ENCODE assay signal across 10 cellular contexts in genomic region chr22:47328550-47329243, GRCh38.
A peak's percentile ranks its signal among the peaks of the same experiment; 100 is the strongest.
DNase-seq lines count a peak whose midpoint lies in the region; ATAC-seq, FAIRE-seq and TF ChIP-seq lines count a peak whose summit lies in the region.
"Had no signal": no experiment of that assay in that cellular context is flagged by ENCODE, and none has a peak within 500 bp of the region (broad histone marks: within the 10 kb centered on the region; RNA-seq: fewer than 3 reads in every experiment).

No MANE protein-coding gene starts in this region.

- H3K9me3 ChIP-seq in pancreas, result no peaks in the 10 kb centered on the region

- ATAC-seq in pancreas, result peak in 3 of 4 donors; percentile 34 to 80 (median 76)
- no peak for ATAC-seq in HG03460 (IDR thresholded peaks at IDR 0.05; ENCODE audit: unreplicated experiment)
- ATAC-seq: activated CD8-positive, alpha-beta T cell treated with anti-CD3 and anti-CD28 coated beads for 36 hours had no signal

- intact Hi-C loops in pancreas (cut with DNase I), result no loop called here

- H3K4me3 ChIP-seq in pancreas, result no peak overlapping the region
- H3K4me3 ChIP-seq: tibial artery had no signal

- no peak for FAIRE-seq in pancreas (lab: Jason Lieb, UNC)

- no peaks in the 10 kb centered on the region for H3K4me1 ChIP-seq in pancreas
- H3K4me1 ChIP-seq: tibial artery had no signal

- H3K27ac ChIP-seq in pancreas, result no peak overlapping the region
- H3K27ac ChIP-seq: tibial artery had no signal

- DNase-seq in EL (peak; percentile 70), OCI-M1 (lab: John Stamatoyannopoulos, UW) (peak; percentile 52), dermis blood vessel endothelial cell (peak; percentile 8), pancreas (no peak), HPDE6-E6E7 (ENCODE audit: extremely low spot score) (no peak), NCI-H748 treated with DMSO at 0.1 percent for 48 hours (lab: John Stamatoyannopoulos, UW) (no peak), NCI-H82 treated with DMSO at 0.1 percent for 48 hours (lab: John Stamatoyannopoulos, UW; ENCODE audit: unreplicated experiment) (no peak)
- DNase-seq: activated CD8-positive, alpha-beta T cell treated with anti-CD3 and anti-CD28 coated beads for 36 hours had no signal

- no peaks in the 10 kb centered on the region for H3K36me3 ChIP-seq in pancreas
- H3K36me3 ChIP-seq: tibial artery had no signal

- 30 to 44% methylated on average over 10 of the region's 10 CpGs for WGBS in pancreas, 2 donors

- TF ChIP-seq CTCF in pancreas (IDR thresholded peaks at IDR 0.05), result no peak

- H3K27me3 ChIP-seq in pancreas, result no peaks in the 10 kb centered on the region

Comparison
In these comparisons a context has a peak if more than half of its experiments do, and no peak if none do; other contexts are left out.
1. DNase-seq: peak in EL (single experiment), OCI-M1 (single experiment) and dermis blood vessel endothelial cell (single experiment); none in pancreas (0 of 6), HPDE6-E6E7 (single experiment), NCI-H748 treated with DMSO at 0.1 percent for 48 hours (single experiment) and NCI-H82 treated with DMSO at 0.1 percent for 48 hours (single experiment).